10 cellular contexts compared by ENCODE assay signal in genomic region chr1:234535763-234536515, GRCh38. TPM values are rescaled to one million over a fixed set of nuclear protein-coding genes. Genes with fewer than 3 reads are reported as not detected.
DNase-seq lines count a peak whose midpoint lies in the region; ATAC-seq and TF ChIP-seq lines count a peak whose summit lies in the region.
"Had no signal": no experiment of that assay in that cellular context is flagged by ENCODE, and none has a peak within 500 bp of the region (broad histone marks: within the 10 kb centered on the region; RNA-seq: fewer than 3 reads in every experiment).

No MANE protein-coding gene starts in this region.

- peak; percentile 10 for DNase-seq in activated naive CD8-positive, alpha-beta T cell treated with anti-CD3 and anti-CD28 coated beads, Interleukin-2, amount 10 ng/mL, durations not matched to agents 7 days and 5 days
- no peak for DNase-seq in activated naive CD8-positive, alpha-beta T cell treated with anti-CD3 and anti-CD28 coated beads, Interleukin-2, amount 50 U/mL, for 24 hours
- DNase-seq in fibroblast of the aortic adventitia (ENCODE audit: low read depth) (peak; percentile 67), nephron progenitor cell (no peak), NCI-H524 (lab: John Stamatoyannopoulos, UW) (no peak), NCI-H345 treated with DMSO at 0.1 percent for 48 hours (lab: John Stamatoyannopoulos, UW; ENCODE audit: unreplicated experiment) (no peak)
- DNase-seq: activated T-cell treated with anti-CD3 and anti-CD28 coated beads for 4 hours; stimulated activated CD4-positive, alpha-beta T cell treated with anti-CD3 and anti-CD28 coated beads, Interleukin-12 subunit alpha, Interleukin-12 subunit beta, amount 100 ng/mL, for 4 hours had no signal

- no peaks in the 10 kb centered on the region for H3K36me3 Mint-ChIP-seq in activated naive CD8-positive, alpha-beta T cell treated with anti-CD3 and anti-CD28 coated beads, Interleukin-2, amount 10 ng/mL, durations not matched to agents 7 days and 5 days
- H3K36me3 Mint-ChIP-seq in activated naive CD8-positive, alpha-beta T cell treated with anti-CD3 and anti-CD28 coated beads, Interleukin-2, amount 50 U/mL, for 24 hours (ENCODE audit: low read depth), result no peaks in the 10 kb centered on the region
- H3K36me3 Mint-ChIP-seq in nephron progenitor cell (ENCODE audit: low read depth), result no peaks in the 10 kb centered on the region

- 29% methylated on average over 14 of the region's 14 CpGs for WGBS in urinary bladder

- no peaks in the 10 kb centered on the region for H3K36me3 ChIP-seq in urinary bladder (ENCODE audit: insufficient read depth)

- H3K9me3 Mint-ChIP-seq in activated naive CD8-positive, alpha-beta T cell treated with anti-CD3 and anti-CD28 coated beads, Interleukin-2, amount 10 ng/mL, durations not matched to agents 7 days and 5 days, result no peaks in the 10 kb centered on the region
- no peaks in the 10 kb centered on the region for H3K9me3 Mint-ChIP-seq in activated naive CD8-positive, alpha-beta T cell treated with anti-CD3 and anti-CD28 coated beads, Interleukin-2, amount 50 U/mL, for 24 hours
- no peaks in the 10 kb centered on the region for H3K9me3 Mint-ChIP-seq in nephron progenitor cell

- peaks cover 6% of the 10 kb centered on the region for H3K4me1 Mint-ChIP-seq in activated naive CD8-positive, alpha-beta T cell treated with anti-CD3 and anti-CD28 coated beads, Interleukin-2, amount 10 ng/mL, durations not matched to agents 7 days and 5 days
- H3K4me1 Mint-ChIP-seq in activated naive CD8-positive, alpha-beta T cell treated with anti-CD3 and anti-CD28 coated beads, Interleukin-2, amount 50 U/mL, for 24 hours, result no peaks in the 10 kb centered on the region
- peaks cover 93% of the 10 kb centered on the region for H3K4me1 Mint-ChIP-seq in nephron progenitor cell

- no peak for ATAC-seq in activated naive CD8-positive, alpha-beta T cell treated with anti-CD3 and anti-CD28 coated beads, Interleukin-2, amount 10 ng/mL, durations not matched to agents 7 days and 5 days (ENCODE audit: low read depth)
- no peak for ATAC-seq in activated naive CD8-positive, alpha-beta T cell treated with anti-CD3 and anti-CD28 coated beads, Interleukin-2, amount 50 U/mL, for 24 hours
- no peak for ATAC-seq in HG03442 (IDR thresholded peaks at IDR 0.05; ENCODE audit: unreplicated experiment)

- POLR2A ChIA-PET in activated naive CD8-positive, alpha-beta T cell treated with anti-CD3 and anti-CD28 coated beads, Interleukin-2, amount 10 ng/mL, durations not matched to agents 7 days and 5 days (lab: Charles Lee), result interaction anchor here (0.6 kb wide), 1 partner anchor 550 kb away, joined by 4 read pairs; no protein-coding TSS in a partner anchor

- TF ChIP-seq CTCF in fibroblast of the aortic adventitia (IDR thresholded peaks at IDR 0.05; ENCODE audit: insufficient read depth, low read length) (no peak), nephron progenitor cell (IDR thresholded peaks at IDR 0.05) (no peak)

- H3K4me1 ChIP-seq in urinary bladder (ENCODE audit: insufficient read depth), result no peaks in the 10 kb centered on the region

- H3K27me3 Mint-ChIP-seq in activated naive CD8-positive, alpha-beta T cell treated with anti-CD3 and anti-CD28 coated beads, Interleukin-2, amount 10 ng/mL, durations not matched to agents 7 days and 5 days, result peaks cover 2% of the 10 kb centered on the region
- H3K27me3 Mint-ChIP-seq in activated naive CD8-positive, alpha-beta T cell treated with anti-CD3 and anti-CD28 coated beads, Interleukin-2, amount 50 U/mL, for 24 hours, result peaks cover 2% of the 10 kb centered on the region
- H3K27me3 Mint-ChIP-seq in nephron progenitor cell (ENCODE audit: low read depth, poor library complexity), result peaks cover 16% of the 10 kb centered on the region

- H3K27ac ChIP-seq in urinary bladder (ENCODE audit: low read depth), result peak overlapping the region; percentile 84

- H3K27ac Mint-ChIP-seq in activated naive CD8-positive, alpha-beta T cell treated with anti-CD3 and anti-CD28 coated beads, Interleukin-2, amount 10 ng/mL, durations not matched to agents 7 days and 5 days, result no peak overlapping the region
- no peak overlapping the region for H3K27ac Mint-ChIP-seq in activated naive CD8-positive, alpha-beta T cell treated with anti-CD3 and anti-CD28 coated beads, Interleukin-2, amount 50 U/mL, for 24 hours
- H3K27ac Mint-ChIP-seq in nephron progenitor cell, result peak overlapping the region; percentile 95

- H3K4me3 ChIP-seq in fibroblast of the aortic adventitia (ENCODE audit: low read depth, low read length), result no peak overlapping the region
- H3K4me3 ChIP-seq in urinary bladder (ENCODE audit: low read depth, low read length), result no peak overlapping the region

- H3K4me3 Mint-ChIP-seq in activated naive CD8-positive, alpha-beta T cell treated with anti-CD3 and anti-CD28 coated beads, Interleukin-2, amount 10 ng/mL, durations not matched to agents 7 days and 5 days, result no peak overlapping the region
- H3K4me3 Mint-ChIP-seq in activated naive CD8-positive, alpha-beta T cell treated with anti-CD3 and anti-CD28 coated beads, Interleukin-2, amount 50 U/mL, for 24 hours, result no peak overlapping the region
- peak overlapping the region; percentile 39 for H3K4me3 Mint-ChIP-seq in nephron progenitor cell

RNA-seq across cellular contexts. Expression of gene TARBP1, which starts 57.0 kb away (rescaled TPM):
- total RNA-seq in activated naive CD8-positive, alpha-beta T cell treated with anti-CD3 and anti-CD28 coated beads, Interleukin-2, amount 10 ng/mL, durations not matched to agents 7 days and 5 days, result 10 to 100 TPM; 39.6 to 42.9 TPM
- total RNA-seq in fibroblast of the aortic adventitia (ENCODE audit: low replicate concordance) (12.0 and 22.2 TPM in 2 replicates), urinary bladder (52.7 TPM)
- polyA plus RNA-seq in urinary bladder, result 8.6 TPM

Comparison
In these comparisons a context has a peak if more than half of its experiments do, and no peak if none do; other contexts are left out.
1. DNase-seq: peak in activated naive CD8-positive, alpha-beta T cell treated with anti-CD3 and anti-CD28 coated beads, Interleukin-2, amount 10 ng/mL, durations not matched to agents 7 days and 5 days (single experiment) and fibroblast of the aortic adventitia (single experiment); none in activated naive CD8-positive, alpha-beta T cell treated with anti-CD3 and anti-CD28 coated beads, Interleukin-2, amount 50 U/mL, for 24 hours (single experiment), nephron progenitor cell (single experiment), NCI-H524 (0 of 2) and NCI-H345 treated with DMSO at 0.1 percent for 48 hours (single experiment).